ENCODE assay signal across 1 cellular context in genomic region chr2:74424995-74425406, GRCh38.
A peak's percentile ranks its signal among the peaks of the same experiment; 100 is the strongest.
TF ChIP-seq lines count a peak whose summit lies in the region.

No MANE protein-coding gene starts in this region.

TF ChIP-seq in GM23338, 12 proteins besides CTCF, POLR2A, EP300 and RAD21:
- TF ChIP-seq, protein P1, sequence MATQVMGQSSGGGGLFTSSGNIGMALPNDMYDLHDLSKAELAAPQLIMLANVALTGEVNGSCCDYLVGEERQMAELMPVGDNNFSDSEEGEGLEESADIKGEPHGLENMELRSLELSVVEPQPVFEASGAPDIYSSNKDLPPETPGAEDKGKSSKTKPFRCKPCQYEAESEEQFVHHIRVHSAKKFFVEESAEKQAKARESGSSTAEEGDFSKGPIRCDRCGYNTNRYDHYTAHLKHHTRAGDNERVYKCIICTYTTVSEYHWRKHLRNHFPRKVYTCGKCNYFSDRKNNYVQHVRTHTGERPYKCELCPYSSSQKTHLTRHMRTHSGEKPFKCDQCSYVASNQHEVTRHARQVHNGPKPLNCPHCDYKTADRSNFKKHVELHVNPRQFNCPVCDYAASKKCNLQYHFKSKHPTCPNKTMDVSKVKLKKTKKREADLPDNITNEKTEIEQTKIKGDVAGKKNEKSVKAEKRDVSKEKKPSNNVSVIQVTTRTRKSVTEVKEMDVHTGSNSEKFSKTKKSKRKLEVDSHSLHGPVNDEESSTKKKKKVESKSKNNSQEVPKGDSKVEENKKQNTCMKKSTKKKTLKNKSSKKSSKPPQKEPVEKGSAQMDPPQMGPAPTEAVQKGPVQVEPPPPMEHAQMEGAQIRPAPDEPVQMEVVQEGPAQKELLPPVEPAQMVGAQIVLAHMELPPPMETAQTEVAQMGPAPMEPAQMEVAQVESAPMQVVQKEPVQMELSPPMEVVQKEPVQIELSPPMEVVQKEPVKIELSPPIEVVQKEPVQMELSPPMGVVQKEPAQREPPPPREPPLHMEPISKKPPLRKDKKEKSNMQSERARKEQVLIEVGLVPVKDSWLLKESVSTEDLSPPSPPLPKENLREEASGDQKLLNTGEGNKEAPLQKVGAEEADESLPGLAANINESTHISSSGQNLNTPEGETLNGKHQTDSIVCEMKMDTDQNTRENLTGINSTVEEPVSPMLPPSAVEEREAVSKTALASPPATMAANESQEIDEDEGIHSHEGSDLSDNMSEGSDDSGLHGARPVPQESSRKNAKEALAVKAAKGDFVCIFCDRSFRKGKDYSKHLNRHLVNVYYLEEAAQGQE (IDR thresholded peaks at IDR 0.05; ENCODE audit: unreplicated experiment): no peak
- TF ChIP-seq POLR2AphosphoS5 (IDR thresholded peaks at IDR 0.05; ENCODE audit: low read depth): peak; percentile 38
